Comparison of ENCODE assay signal across 1 cellular context in the genomic region with DNA sequence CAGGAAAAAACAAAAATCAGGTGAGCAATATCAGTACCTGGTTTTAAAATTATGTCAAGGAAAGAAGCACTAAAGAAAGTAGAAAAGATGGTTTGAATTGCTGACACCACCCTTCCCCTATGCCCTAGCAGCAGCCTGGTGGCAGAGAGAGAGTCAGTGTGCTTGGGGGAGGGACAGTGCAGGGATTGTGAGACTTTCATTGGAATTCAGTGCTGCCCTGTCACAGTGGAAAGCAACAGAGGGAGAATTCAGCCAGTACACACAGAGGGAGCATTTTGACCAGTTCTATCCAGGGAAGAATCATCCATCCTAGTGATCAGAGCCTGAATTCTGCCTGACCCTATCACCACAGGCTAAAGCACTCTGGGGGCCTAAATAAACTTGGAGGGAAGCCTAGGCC.
TF ChIP-seq lines count a peak whose summit lies in the region.

No MANE protein-coding gene starts in this region.

TF ChIP-seq in GM23338, 12 proteins besides CTCF, POLR2A, EP300 and RAD21:
- TF ChIP-seq ZNF462 (CRISPR knock-in tag; IDR thresholded peaks at IDR 0.05) (no peak), POLR2AphosphoS5 (IDR thresholded peaks at IDR 0.05; ENCODE audit: low read depth) (no peak), ZNF114 (CRISPR knock-in tag; IDR thresholded peaks at IDR 0.05) (no peak), ZNF331 (CRISPR knock-in tag; IDR thresholded peaks at IDR 0.05; ENCODE audit: low read depth) (no peak), CREB1 (CRISPR knock-in tag; IDR thresholded peaks at IDR 0.05; ENCODE audit: low read depth) (no peak), STAT1 (IDR thresholded peaks at IDR 0.05; ENCODE audit: unreplicated experiment) (no peak), ETS1 (IDR thresholded peaks at IDR 0.05) (no peak), JUNB (IDR thresholded peaks at IDR 0.05; ENCODE audit: unreplicated experiment) (no peak), NANOG (IDR thresholded peaks at IDR 0.05; ENCODE audit: borderline replicate concordance) (no peak), EZH2 (IDR thresholded peaks at IDR 0.05; ENCODE audit: low read depth, unreplicated experiment) (no peak), EZH2phosphoT487 (IDR thresholded peaks at IDR 0.05; ENCODE audit: unreplicated experiment) (no peak)
- TF ChIP-seq, protein P1, sequence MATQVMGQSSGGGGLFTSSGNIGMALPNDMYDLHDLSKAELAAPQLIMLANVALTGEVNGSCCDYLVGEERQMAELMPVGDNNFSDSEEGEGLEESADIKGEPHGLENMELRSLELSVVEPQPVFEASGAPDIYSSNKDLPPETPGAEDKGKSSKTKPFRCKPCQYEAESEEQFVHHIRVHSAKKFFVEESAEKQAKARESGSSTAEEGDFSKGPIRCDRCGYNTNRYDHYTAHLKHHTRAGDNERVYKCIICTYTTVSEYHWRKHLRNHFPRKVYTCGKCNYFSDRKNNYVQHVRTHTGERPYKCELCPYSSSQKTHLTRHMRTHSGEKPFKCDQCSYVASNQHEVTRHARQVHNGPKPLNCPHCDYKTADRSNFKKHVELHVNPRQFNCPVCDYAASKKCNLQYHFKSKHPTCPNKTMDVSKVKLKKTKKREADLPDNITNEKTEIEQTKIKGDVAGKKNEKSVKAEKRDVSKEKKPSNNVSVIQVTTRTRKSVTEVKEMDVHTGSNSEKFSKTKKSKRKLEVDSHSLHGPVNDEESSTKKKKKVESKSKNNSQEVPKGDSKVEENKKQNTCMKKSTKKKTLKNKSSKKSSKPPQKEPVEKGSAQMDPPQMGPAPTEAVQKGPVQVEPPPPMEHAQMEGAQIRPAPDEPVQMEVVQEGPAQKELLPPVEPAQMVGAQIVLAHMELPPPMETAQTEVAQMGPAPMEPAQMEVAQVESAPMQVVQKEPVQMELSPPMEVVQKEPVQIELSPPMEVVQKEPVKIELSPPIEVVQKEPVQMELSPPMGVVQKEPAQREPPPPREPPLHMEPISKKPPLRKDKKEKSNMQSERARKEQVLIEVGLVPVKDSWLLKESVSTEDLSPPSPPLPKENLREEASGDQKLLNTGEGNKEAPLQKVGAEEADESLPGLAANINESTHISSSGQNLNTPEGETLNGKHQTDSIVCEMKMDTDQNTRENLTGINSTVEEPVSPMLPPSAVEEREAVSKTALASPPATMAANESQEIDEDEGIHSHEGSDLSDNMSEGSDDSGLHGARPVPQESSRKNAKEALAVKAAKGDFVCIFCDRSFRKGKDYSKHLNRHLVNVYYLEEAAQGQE (IDR thresholded peaks at IDR 0.05; ENCODE audit: unreplicated experiment) = no peak
